ENCODE assay signal across 14 cellular contexts in the genomic region with DNA sequence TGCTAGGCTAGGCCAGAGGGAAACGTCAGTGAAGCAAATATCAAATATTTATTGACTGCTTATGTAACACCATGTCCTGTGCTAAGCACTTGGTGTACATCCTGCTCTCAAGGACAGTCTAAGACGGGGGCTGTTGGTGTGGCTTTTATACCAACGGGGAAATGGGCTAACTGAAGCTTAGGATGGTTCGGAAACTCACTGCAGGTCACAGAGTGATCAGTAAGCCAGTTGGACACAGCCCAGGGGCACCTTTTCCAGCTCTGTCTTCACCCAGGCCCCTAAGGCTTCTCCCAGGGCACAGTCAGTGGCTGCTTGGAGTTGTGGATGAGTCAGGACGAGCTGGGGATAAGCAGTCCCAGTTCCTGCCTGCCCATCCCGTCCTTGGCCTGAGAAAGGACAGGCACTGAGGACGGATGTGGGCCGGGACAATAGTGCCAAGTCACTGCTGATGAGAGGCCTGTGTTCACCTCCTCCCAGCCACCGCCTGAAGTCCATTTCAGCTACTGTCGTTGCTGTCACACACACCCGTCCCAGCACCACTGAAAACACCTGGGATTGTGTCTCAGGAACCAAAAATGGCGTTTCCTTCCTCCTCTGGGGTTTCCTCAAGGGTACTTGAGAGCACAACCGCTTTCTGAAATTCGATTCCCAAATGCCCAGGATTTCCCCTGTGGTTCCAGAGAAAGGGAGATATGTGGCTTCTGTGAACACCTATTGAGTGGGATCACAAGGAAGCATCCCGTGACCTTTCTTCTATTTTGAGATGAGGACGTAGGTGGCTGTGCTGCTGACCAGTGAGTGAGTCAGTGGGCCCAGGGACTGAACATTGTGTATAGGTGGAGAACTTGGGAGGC. TPM values are rescaled to one million over a fixed set of nuclear protein-coding genes. Genes with fewer than 3 reads are reported as not detected.
DNase-seq lines count a peak whose midpoint lies in the region; ATAC-seq and TF ChIP-seq lines count a peak whose summit lies in the region.
"Had no signal": no experiment of that assay in that cellular context is flagged by ENCODE, and none has a peak within 500 bp of the region (broad histone marks: within the 10 kb centered on the region; RNA-seq: fewer than 3 reads in every experiment).

No MANE protein-coding gene starts in this region.

- no peak overlapping the region for H3K4me2 ChIP-seq in mammary epithelial cell (ENCODE audit: insufficient read depth, low read depth, low read length)

- in situ Hi-C loops in mammary epithelial cell (cut with MboI; ENCODE audit: low sequenced_read_pairs in 2 of 2), result no loop called here

- intact Hi-C loops in mammary epithelial cell (cut with micrococcal nuclease) (no loop called here), thyroid gland (cut with DNase I) (no loop called here)

- H3K36me3 ChIP-seq in mammary epithelial cell (ENCODE audit: insufficient read depth, low read length), result no peaks in the 10 kb centered on the region
- no peaks in the 10 kb centered on the region for H3K36me3 ChIP-seq in thyroid gland
- H3K36me3 ChIP-seq: neutrophil had no signal

- CTCF ChIA-PET in mammary epithelial cell (lab: Charles Lee; ENCODE audit: low non-redundant PET), result no interaction called here

- H2AFZ ChIP-seq in mammary epithelial cell (ENCODE audit: low read depth, low read length), result peak overlapping the region; percentile 9

- H3K27ac ChIP-seq in mammary epithelial cell (ENCODE audit: insufficient read depth, low read depth, low read length), result no peak overlapping the region
- peak overlapping the region; percentile 35 to 47 (median 36) for H3K27ac ChIP-seq in thyroid gland
- H3K27ac ChIP-seq: neutrophil had no signal

- 87% methylated on average over 15 of the region's 16 CpGs for whole genome bisulfite sequencing in mammary epithelial cell (ENCODE audit: low coverage, missing lambda C conversion rate)
- 69 to 77% methylated on average over 14 to 16 of the region's 16 CpGs for WGBS in thyroid gland, 2 donors

- no peak for TF ChIP-seq POLR2A in thyroid gland (IDR thresholded peaks at IDR 0.05)

- BruUV-seq in mammary epithelial cell (replicated peaks; lab: Mats Ljungman, UMichigan), result no TSS peak

- H3K9ac ChIP-seq in mammary epithelial cell (ENCODE audit: insufficient read depth, low read length), result no peak overlapping the region

- ATAC-seq in left lobe of liver, result peak; percentile 71
- ATAC-seq: GM12878 had no signal

- H3K9me3 ChIP-seq in mammary epithelial cell (replicated peaks; ENCODE audit: insufficient read depth, low read length) (peaks cover 9% of the 10 kb centered on the region), thyroid gland (no peaks in the 10 kb centered on the region)

- dilution Hi-C loops in mammary epithelial cell (cut with HindIII; ENCODE audit: low sequenced_read_pairs), result no loop called here

- H3K4me1 ChIP-seq in mammary epithelial cell (ENCODE audit: insufficient read depth, low read length) (peaks cover 9% of the 10 kb centered on the region), thyroid gland (no peaks in the 10 kb centered on the region)

- H3K27me3 ChIP-seq in mammary epithelial cell (ENCODE audit: insufficient read depth, low read length), result no peaks in the 10 kb centered on the region
- no peaks in the 10 kb centered on the region for H3K27me3 ChIP-seq in thyroid gland

- no peaks in the 10 kb centered on the region for H4K20me1 ChIP-seq in mammary epithelial cell (ENCODE audit: insufficient read depth, low read length)

- peak; percentile 7 for DNase-seq in NCI-H510A treated with DMSO at 0.1 percent for 48 hours (lab: John Stamatoyannopoulos, UW)
- DNase-seq in NCI-H510A (lab: John Stamatoyannopoulos, UW), result no peak
- no peak for DNase-seq in mammary epithelial cell
- no peak for DNase-seq in left lobe of liver (ENCODE audit: low spot score)
- no peak for DNase-seq in thyroid gland
- no peak for DNase-seq in NCI-H1105 treated with DMSO at 0.1 percent for 48 hours (lab: John Stamatoyannopoulos, UW)
- DNase-seq in central memory CD4-positive, alpha-beta T cell, result no peak
- no peak for DNase-seq in AG20443 (ENCODE audit: low spot score)
- DNase-seq: activated CD4-positive, alpha-beta memory T cell treated with anti-CD3 and anti-CD28 coated beads for 36 hours; immature natural killer cell; NCI-H1930; stimulated activated CD4-positive, alpha-beta T cell treated with anti-CD3 and anti-CD28 coated beads, Interleukin-12 subunit alpha, Interleukin-12 subunit beta, amount 100 ng/mL, for 4 hours had no signal

- H3K4me3 ChIP-seq in mammary epithelial cell (replicated peaks in 1 of 3; ENCODE audit: insufficient read depth in 1 of 3, low read depth in 2 of 3, low read length in 3 of 3) (no peak overlapping the region), thyroid gland (replicated peaks in 1 of 3) (no peak overlapping the region)
- H3K4me3 ChIP-seq: GM12878 had no signal

- no peaks in the 10 kb centered on the region for H3K79me2 ChIP-seq in mammary epithelial cell (ENCODE audit: insufficient read depth, low read length)

- no peak for TF ChIP-seq CTCF in mammary epithelial cell (conservative IDR thresholded peaks at IDR 0.05 in 1 of 2, IDR thresholded peaks at IDR 0.05 in 1 of 2; ENCODE audit: extremely low read depth in 1 of 2, insufficient read depth in 1 of 2, low read depth in 1 of 2, low read length in 2 of 2)
- TF ChIP-seq CTCF in thyroid gland (IDR thresholded peaks at IDR 0.05), result no peak

RNA-seq across cellular contexts. Expression of a gene that starts 17.5 kb away (rescaled TPM):
- total RNA-seq in mammary epithelial cell (10 to 100 TPM; 11.5 to 40.7 TPM), left lobe of liver (6.9 TPM), thyroid gland (10 to 100 TPM; 11.7 to 32.8 (median 18.6) TPM)
- polyA plus RNA-seq in mammary epithelial cell, result 12.0 TPM
- polyA minus RNA-seq in mammary epithelial cell, result 59.3 TPM
- polyA plus RNA-seq: immature natural killer cell had no signal
